ENCODE assay signal across 30 cellular contexts in the genomic region with DNA sequence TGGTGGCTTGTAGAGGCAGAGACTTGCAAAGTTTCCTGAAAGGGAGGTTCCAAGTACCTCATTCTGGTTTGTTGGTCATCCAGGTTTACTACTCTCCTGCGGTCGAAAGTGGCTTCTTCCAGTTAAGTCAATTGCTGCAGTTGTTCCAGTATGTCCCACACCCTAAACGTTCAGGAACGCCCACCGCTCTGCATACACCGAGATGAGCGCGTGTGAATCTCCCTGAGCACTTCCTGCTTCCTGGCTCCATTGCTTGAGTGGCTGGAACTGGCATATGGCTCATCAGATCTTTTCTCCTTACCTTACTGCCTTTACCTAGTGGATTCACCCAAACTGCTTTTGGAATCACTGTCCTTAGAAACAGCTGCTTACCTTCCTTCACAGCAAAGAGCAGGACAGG.
"Had no signal": no experiment of that assay in that cellular context is flagged by ENCODE, and none has a peak within 500 bp of the region (broad histone marks: within the 10 kb centered on the region; RNA-seq: fewer than 3 reads in every experiment).

No MANE protein-coding gene starts in this region.

- H3K27ac Mint-ChIP-seq: activated CD4-positive, alpha-beta T cell treated with anti-CD3 and anti-CD28 coated beads for 36 hours; activated CD4-positive, alpha-beta T cell treated with anti-CD3 and anti-CD28 coated beads, Interleukin-2, amount 10 ng/mL, durations not matched to agents 7 days and 5 days; activated CD8-positive, alpha-beta T cell treated with anti-CD3 and anti-CD28 coated beads for 36 hours; activated naive CD8-positive, alpha-beta T cell; activated T-helper 17 cell treated with anti-CD3 and anti-CD28 coated beads, Interleukin-2, amount 50 U/mL, for 72 hours; effector memory CD8-positive, alpha-beta T cell had no signal

- H3K4me3 ChIP-seq: coronary artery, esophagus squamous epithelium, gastroesophageal sphincter, heart right ventricle had no signal

- FAIRE-seq: astrocyte, bronchial epithelial cell had no signal

- H3K9me3 Mint-ChIP-seq: activated CD4-positive, alpha-beta T cell treated with anti-CD3 and anti-CD28 coated beads, Interleukin-2, amount 10 ng/mL, durations not matched to agents 7 days and 5 days; activated CD8-positive, alpha-beta T cell treated with anti-CD3 and anti-CD28 coated beads for 36 hours; activated T-cell treated with anti-CD3 and anti-CD28 coated beads, Interleukin-2, amount 50 U/mL, for 4 hours; activated T-helper 17 cell treated with anti-CD3 and anti-CD28 coated beads, Interleukin-2, amount 50 U/mL, for 72 hours; central memory CD8-positive, alpha-beta T cell; effector memory CD8-positive, alpha-beta T cell had no signal

- H3K4me1 ChIP-seq: esophagus squamous epithelium, gastroesophageal sphincter, heart right ventricle had no signal

- DNase-seq: activated CD4-positive, alpha-beta T cell treated with anti-CD3 and anti-CD28 coated beads for 36 hours; activated CD4-positive, alpha-beta T cell treated with anti-CD3 and anti-CD28 coated beads, Interleukin-2, amount 10 ng/mL, durations not matched to agents 7 days and 5 days; activated CD4-positive, alpha-beta T cell treated with anti-CD3 and anti-CD28 coated beads, Interleukin-2, amount 50 U/mL, for 4 hours; activated CD4-positive, CD25-positive, alpha-beta regulatory T cell; activated CD4-positive, CD25-positive, alpha-beta regulatory T cell treated with anti-CD3 and anti-CD28 coated beads, Interleukin-2, amount 50 U/mL, for 72 hours; activated CD8-positive, alpha-beta memory T cell treated with anti-CD3 and anti-CD28 coated beads for 24 hours; activated CD8-positive, alpha-beta T cell treated with anti-CD3 and anti-CD28 coated beads for 36 hours; activated effector memory CD4-positive, alpha-beta T cell treated with Interleukin-2 at 50 U/mL for 16 hours; activated gamma-delta T cell treated with Interleukin-2 at 50 U/mL for 16 hours; activated naive CD4-positive, alpha-beta T cell treated with anti-CD3 and anti-CD28 coated beads, Interleukin-2, amount 50 U/mL, for 16 hours; activated naive CD4-positive, alpha-beta T cell treated with Interleukin-2 at 50 U/mL for 16 hours; activated T-cell treated with anti-CD3 and anti-CD28 coated beads, Interleukin-2, amount 50 U/mL, for 4 hours; amniotic stem cell; anterior cingulate cortex; brain microvascular endothelial cell; dermis blood vessel endothelial cell; effector CD4-positive, alpha-beta T cell; effector memory CD8-positive, alpha-beta T cell; erythroblast; esophagus squamous epithelium; foreskin melanocyte; heart right ventricle; T-helper 2 cell had no signal

- H3K27me3 Mint-ChIP-seq: activated T-helper 17 cell treated with anti-CD3 and anti-CD28 coated beads, Interleukin-2, amount 50 U/mL, for 72 hours had no signal

- H3K36me3 Mint-ChIP-seq: activated naive CD8-positive, alpha-beta T cell had no signal

- H3K27me3 ChIP-seq: brain microvascular endothelial cell, esophagus squamous epithelium, gastroesophageal sphincter had no signal

- H3K4me3 Mint-ChIP-seq: activated CD4-positive, alpha-beta T cell treated with anti-CD3 and anti-CD28 coated beads for 36 hours; activated CD4-positive, alpha-beta T cell treated with anti-CD3 and anti-CD28 coated beads, Interleukin-2, amount 10 ng/mL, durations not matched to agents 7 days and 5 days; activated CD8-positive, alpha-beta T cell treated with anti-CD3 and anti-CD28 coated beads for 36 hours; activated naive CD8-positive, alpha-beta T cell; activated T-cell treated with anti-CD3 and anti-CD28 coated beads, Interleukin-2, amount 50 U/mL, for 4 hours; activated T-helper 17 cell treated with anti-CD3 and anti-CD28 coated beads, Interleukin-2, amount 50 U/mL, for 72 hours; central memory CD8-positive, alpha-beta T cell; effector memory CD8-positive, alpha-beta T cell had no signal

- H3K9me3 ChIP-seq: esophagus squamous epithelium, gastroesophageal sphincter, heart right ventricle had no signal

- H3K27ac ChIP-seq: brain microvascular endothelial cell, coronary artery, esophagus squamous epithelium, gastroesophageal sphincter, heart right ventricle had no signal

- H3K4me1 Mint-ChIP-seq: activated CD4-positive, alpha-beta T cell treated with anti-CD3 and anti-CD28 coated beads for 36 hours; activated CD4-positive, alpha-beta T cell treated with anti-CD3 and anti-CD28 coated beads, Interleukin-2, amount 10 ng/mL, durations not matched to agents 7 days and 5 days; activated T-helper 17 cell treated with anti-CD3 and anti-CD28 coated beads, Interleukin-2, amount 50 U/mL, for 72 hours; central memory CD8-positive, alpha-beta T cell had no signal

- H3K36me3 ChIP-seq: brain microvascular endothelial cell, esophagus squamous epithelium, gastroesophageal sphincter, heart right ventricle had no signal
